20 cellular contexts compared by ENCODE assay signal in genomic region chr14:57869530-57870088, GRCh38. TPM values are rescaled to one million over a fixed set of nuclear protein-coding genes. Genes with fewer than 3 reads are reported as not detected.
"Had no signal": no experiment of that assay in that cellular context is flagged by ENCODE, and none has a peak within 500 bp of the region (broad histone marks: within the 10 kb centered on the region; RNA-seq: fewer than 3 reads in every experiment).

No MANE protein-coding gene starts in this region.

- H3K27ac ChIP-seq: adrenal gland, cardiac muscle cell, dorsolateral prefrontal cortex, gastrocnemius medialis, heart left ventricle, neural progenitor cell, ovary, upper lobe of left lung had no signal

- DNase-seq: activated B cell treated with CpG ODN at 0.5 μM for 24 hours; activated CD4-positive, alpha-beta T cell treated with anti-CD3 and anti-CD28 coated beads for 48 hours; activated CD8-positive, alpha-beta memory T cell treated with anti-CD3 and anti-CD28 coated beads, Interleukin-2, amount 50 U/mL, for 4 hours; activated CD8-positive, alpha-beta T cell treated with anti-CD3 and anti-CD28 coated beads, Interleukin-2, amount 10 ng/mL, durations not matched to agents 7 days and 5 days; activated effector memory CD4-positive, alpha-beta T cell treated with anti-CD3 and anti-CD28 coated beads, Interleukin-2, amount 50 U/mL, for 16 hours; activated T-cell treated with anti-CD3 and anti-CD28 coated beads, Interleukin-2, amount 50 U/mL, for 48 hours; dorsolateral prefrontal cortex; erythroblast; gastrocnemius medialis; heart left ventricle; left colon; ovary; stimulated activated CD4-positive, alpha-beta T cell treated with anti-CD3 and anti-CD28 coated beads, Interleukin-1b, Interleukin-23, amount 100 ng/mL, for 48 hours; stimulated activated naive CD8-positive, alpha-beta T cell treated with anti-CD3 and anti-CD28 coated beads, Interleukin-15, amount 100 ng/mL, for 72 hours; upper lobe of left lung had no signal

- H3K4me2 ChIP-seq: neural progenitor cell had no signal

- H3K36me3 ChIP-seq: adrenal gland, cardiac muscle cell, gastrocnemius medialis, heart left ventricle, neural progenitor cell, ovary, upper lobe of left lung had no signal

- ATAC-seq: activated CD8-positive, alpha-beta T cell treated with anti-CD3 and anti-CD28 coated beads, Interleukin-2, amount 10 ng/mL, durations not matched to agents 7 days and 5 days; gastrocnemius medialis; heart left ventricle; left colon; stimulated activated naive CD8-positive, alpha-beta T cell treated with anti-CD3 and anti-CD28 coated beads, Interleukin-15, amount 100 ng/mL, for 72 hours had no signal

- H3K9ac ChIP-seq: neural progenitor cell had no signal

- H2AFZ ChIP-seq: neural progenitor cell had no signal

- H3K4me1 ChIP-seq: gastrocnemius medialis had no signal

- H3K9me3 ChIP-seq: adrenal gland, gastrocnemius medialis, heart left ventricle, ovary, upper lobe of left lung had no signal

- H3K4me3 ChIP-seq: adrenal gland, cardiac muscle cell, dorsolateral prefrontal cortex, gastrocnemius medialis, heart left ventricle, neural progenitor cell, ovary, upper lobe of left lung had no signal

- FAIRE-seq: TTC549 had no signal

- H3K27me3 ChIP-seq: ovary had no signal

RNA-seq across cellular contexts. Expression of gene SLC35F4, which starts 3.7 kb away (rescaled TPM):
- total RNA-seq: activated B cell treated with CpG ODN at 0.5 μM for 24 hours; activated CD8-positive, alpha-beta T cell treated with anti-CD3 and anti-CD28 coated beads, Interleukin-2, amount 10 ng/mL, durations not matched to agents 7 days and 5 days; adrenal gland; cardiac muscle cell; gastrocnemius medialis; heart left ventricle; left colon; lung microvascular endothelial cell; upper lobe of left lung had no signal
- polyA plus RNA-seq: adrenal gland, heart left ventricle had no signal
